Comparison of ENCODE assay signal across 1 cellular context in genomic region chr7:135879238-135879637, GRCh38.
TF ChIP-seq lines count a peak whose summit lies in the region.

No MANE protein-coding gene starts in this region.

TF ChIP-seq in A549, 52 proteins besides CTCF, POLR2A, EP300 and RAD21 (continued from another document):
- TF ChIP-seq MAX (IDR thresholded peaks at IDR 0.05) (no peak), HOXA7 (CRISPR knock-in tag; IDR thresholded peaks at IDR 0.05) (no peak), PBX3 (IDR thresholded peaks at IDR 0.05) (no peak), NFE2L2 (conservative IDR thresholded peaks at IDR 0.05; ENCODE audit: low read length) (no peak), ZC3H11A (IDR thresholded peaks at IDR 0.05) (no peak), SREBF2 (IDR thresholded peaks at IDR 0.05) (no peak), RCOR1 (IDR thresholded peaks at IDR 0.05; ENCODE audit: low read depth, low read length) (no peak)
TF ChIP-seq in A549: peak in this region for 0.
